Comparison of ENCODE assay signal across 2 cellular contexts in the genomic region with DNA sequence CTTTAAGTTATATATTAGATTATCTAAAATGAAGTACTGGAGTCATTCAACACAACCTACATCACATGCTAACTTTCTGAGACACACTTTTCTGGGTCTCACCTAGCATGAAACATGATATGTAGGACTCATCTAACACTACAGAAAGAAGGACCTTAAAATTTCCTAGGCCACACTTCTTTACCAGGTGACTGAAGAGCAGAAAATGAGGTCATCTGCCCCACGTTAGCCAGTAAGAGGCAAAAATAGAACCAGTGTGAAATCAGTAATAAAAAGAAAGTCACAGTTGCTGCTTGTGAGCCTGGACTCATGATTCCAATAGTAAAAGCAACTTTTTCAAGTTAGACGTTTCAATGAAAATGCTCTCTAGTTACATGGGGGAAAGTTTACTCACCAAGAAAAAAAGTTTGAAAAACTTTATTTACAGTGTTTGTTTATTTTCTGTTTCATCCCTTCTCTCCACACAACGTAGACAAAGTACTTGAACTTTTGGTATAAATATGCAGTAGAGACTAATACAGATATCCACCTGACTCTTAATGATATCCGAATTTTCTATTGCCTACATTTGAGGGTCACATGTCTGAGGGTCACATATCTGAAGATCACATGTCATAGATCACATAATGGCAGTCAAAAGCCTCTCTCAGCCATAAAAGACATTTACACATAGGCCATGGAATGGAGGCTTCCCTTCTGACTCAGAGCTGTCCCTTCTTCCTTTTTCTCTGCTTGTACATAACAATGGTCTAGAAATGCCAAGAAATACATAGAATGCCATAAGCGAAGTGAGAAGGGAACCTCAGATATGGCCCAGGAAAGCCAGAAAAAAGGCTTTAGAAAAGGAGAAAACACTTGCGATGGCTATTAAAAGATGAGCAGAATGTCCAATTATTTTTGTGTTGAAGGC.
TF ChIP-seq lines count a peak whose summit lies in the region.

No MANE protein-coding gene starts in this region.

TF ChIP-seq in IMR-90, 13 proteins besides CTCF, POLR2A, EP300 and RAD21:
- TF ChIP-seq, protein P1, sequence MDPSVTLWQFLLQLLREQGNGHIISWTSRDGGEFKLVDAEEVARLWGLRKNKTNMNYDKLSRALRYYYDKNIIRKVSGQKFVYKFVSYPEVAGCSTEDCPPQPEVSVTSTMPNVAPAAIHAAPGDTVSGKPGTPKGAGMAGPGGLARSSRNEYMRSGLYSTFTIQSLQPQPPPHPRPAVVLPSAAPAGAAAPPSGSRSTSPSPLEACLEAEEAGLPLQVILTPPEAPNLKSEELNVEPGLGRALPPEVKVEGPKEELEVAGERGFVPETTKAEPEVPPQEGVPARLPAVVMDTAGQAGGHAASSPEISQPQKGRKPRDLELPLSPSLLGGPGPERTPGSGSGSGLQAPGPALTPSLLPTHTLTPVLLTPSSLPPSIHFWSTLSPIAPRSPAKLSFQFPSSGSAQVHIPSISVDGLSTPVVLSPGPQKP (IDR thresholded peaks at IDR 0.05; ENCODE audit: borderline replicate concordance, low read depth, low read length), result no peak
- TF ChIP-seq MAFK (IDR thresholded peaks at IDR 0.05; ENCODE audit: low read depth, low read length) (no peak), NFE2L2 (IDR thresholded peaks at IDR 0.05; ENCODE audit: low read depth, low read length) (no peak), BHLHE40 (IDR thresholded peaks at IDR 0.05; ENCODE audit: low read depth, low read length) (no peak)

TF ChIP-seq in H1, 55 proteins besides CTCF, POLR2A, EP300 and RAD21:
- no peak for TF ChIP-seq TAF1 (IDR thresholded peaks at IDR 0.05; ENCODE audit: low read depth, low read length)
- TF ChIP-seq POU5F1 (IDR thresholded peaks at IDR 0.05; ENCODE audit: low read depth, low read length), result no peak
- no peak for TF ChIP-seq FOSL1 (IDR thresholded peaks at IDR 0.05; ENCODE audit: insufficient read depth, low read depth, low read length)
- TF ChIP-seq, protein P2, sequence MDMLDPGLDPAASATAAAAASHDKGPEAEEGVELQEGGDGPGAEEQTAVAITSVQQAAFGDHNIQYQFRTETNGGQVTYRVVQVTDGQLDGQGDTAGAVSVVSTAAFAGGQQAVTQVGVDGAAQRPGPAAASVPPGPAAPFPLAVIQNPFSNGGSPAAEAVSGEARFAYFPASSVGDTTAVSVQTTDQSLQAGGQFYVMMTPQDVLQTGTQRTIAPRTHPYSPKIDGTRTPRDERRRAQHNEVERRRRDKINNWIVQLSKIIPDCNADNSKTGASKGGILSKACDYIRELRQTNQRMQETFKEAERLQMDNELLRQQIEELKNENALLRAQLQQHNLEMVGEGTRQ (IDR thresholded peaks at IDR 0.05; ENCODE audit: low read length), result no peak
- no peak for TF ChIP-seq EZH2 (IDR thresholded peaks at IDR 0.05; ENCODE audit: low read depth, low read length, severe bottlenecking)
- no peak for TF ChIP-seq PHF8 (conservative IDR thresholded peaks at IDR 0.05; ENCODE audit: low read depth, low read length)
- TF ChIP-seq, protein P3, sequence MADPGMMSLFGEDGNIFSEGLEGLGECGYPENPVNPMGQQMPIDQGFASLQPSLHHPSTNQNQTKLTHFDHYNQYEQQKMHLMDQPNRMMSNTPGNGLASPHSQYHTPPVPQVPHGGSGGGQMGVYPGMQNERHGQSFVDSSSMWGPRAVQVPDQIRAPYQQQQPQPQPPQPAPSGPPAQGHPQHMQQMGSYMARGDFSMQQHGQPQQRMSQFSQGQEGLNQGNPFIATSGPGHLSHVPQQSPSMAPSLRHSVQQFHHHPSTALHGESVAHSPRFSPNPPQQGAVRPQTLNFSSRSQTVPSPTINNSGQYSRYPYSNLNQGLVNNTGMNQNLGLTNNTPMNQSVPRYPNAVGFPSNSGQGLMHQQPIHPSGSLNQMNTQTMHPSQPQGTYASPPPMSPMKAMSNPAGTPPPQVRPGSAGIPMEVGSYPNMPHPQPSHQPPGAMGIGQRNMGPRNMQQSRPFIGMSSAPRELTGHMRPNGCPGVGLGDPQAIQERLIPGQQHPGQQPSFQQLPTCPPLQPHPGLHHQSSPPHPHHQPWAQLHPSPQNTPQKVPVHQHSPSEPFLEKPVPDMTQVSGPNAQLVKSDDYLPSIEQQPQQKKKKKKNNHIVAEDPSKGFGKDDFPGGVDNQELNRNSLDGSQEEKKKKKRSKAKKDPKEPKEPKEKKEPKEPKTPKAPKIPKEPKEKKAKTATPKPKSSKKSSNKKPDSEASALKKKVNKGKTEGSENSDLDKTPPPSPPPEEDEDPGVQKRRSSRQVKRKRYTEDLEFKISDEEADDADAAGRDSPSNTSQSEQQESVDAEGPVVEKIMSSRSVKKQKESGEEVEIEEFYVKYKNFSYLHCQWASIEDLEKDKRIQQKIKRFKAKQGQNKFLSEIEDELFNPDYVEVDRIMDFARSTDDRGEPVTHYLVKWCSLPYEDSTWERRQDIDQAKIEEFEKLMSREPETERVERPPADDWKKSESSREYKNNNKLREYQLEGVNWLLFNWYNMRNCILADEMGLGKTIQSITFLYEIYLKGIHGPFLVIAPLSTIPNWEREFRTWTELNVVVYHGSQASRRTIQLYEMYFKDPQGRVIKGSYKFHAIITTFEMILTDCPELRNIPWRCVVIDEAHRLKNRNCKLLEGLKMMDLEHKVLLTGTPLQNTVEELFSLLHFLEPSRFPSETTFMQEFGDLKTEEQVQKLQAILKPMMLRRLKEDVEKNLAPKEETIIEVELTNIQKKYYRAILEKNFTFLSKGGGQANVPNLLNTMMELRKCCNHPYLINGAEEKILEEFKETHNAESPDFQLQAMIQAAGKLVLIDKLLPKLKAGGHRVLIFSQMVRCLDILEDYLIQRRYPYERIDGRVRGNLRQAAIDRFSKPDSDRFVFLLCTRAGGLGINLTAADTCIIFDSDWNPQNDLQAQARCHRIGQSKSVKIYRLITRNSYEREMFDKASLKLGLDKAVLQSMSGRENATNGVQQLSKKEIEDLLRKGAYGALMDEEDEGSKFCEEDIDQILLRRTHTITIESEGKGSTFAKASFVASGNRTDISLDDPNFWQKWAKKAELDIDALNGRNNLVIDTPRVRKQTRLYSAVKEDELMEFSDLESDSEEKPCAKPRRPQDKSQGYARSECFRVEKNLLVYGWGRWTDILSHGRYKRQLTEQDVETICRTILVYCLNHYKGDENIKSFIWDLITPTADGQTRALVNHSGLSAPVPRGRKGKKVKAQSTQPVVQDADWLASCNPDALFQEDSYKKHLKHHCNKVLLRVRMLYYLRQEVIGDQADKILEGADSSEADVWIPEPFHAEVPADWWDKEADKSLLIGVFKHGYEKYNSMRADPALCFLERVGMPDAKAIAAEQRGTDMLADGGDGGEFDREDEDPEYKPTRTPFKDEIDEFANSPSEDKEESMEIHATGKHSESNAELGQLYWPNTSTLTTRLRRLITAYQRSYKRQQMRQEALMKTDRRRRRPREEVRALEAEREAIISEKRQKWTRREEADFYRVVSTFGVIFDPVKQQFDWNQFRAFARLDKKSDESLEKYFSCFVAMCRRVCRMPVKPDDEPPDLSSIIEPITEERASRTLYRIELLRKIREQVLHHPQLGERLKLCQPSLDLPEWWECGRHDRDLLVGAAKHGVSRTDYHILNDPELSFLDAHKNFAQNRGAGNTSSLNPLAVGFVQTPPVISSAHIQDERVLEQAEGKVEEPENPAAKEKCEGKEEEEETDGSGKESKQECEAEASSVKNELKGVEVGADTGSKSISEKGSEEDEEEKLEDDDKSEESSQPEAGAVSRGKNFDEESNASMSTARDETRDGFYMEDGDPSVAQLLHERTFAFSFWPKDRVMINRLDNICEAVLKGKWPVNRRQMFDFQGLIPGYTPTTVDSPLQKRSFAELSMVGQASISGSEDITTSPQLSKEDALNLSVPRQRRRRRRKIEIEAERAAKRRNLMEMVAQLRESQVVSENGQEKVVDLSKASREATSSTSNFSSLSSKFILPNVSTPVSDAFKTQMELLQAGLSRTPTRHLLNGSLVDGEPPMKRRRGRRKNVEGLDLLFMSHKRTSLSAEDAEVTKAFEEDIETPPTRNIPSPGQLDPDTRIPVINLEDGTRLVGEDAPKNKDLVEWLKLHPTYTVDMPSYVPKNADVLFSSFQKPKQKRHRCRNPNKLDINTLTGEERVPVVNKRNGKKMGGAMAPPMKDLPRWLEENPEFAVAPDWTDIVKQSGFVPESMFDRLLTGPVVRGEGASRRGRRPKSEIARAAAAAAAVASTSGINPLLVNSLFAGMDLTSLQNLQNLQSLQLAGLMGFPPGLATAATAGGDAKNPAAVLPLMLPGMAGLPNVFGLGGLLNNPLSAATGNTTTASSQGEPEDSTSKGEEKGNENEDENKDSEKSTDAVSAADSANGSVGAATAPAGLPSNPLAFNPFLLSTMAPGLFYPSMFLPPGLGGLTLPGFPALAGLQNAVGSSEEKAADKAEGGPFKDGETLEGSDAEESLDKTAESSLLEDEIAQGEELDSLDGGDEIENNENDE (IDR thresholded peaks at IDR 0.05; ENCODE audit: insufficient replicate concordance, low read length), result no peak
- TF ChIP-seq TEAD4 (IDR thresholded peaks at IDR 0.05; ENCODE audit: low read depth, low read length), result no peak
